In genomic region chr19:46490774-46491173, GRCh38 we compare ENCODE assay signal across 14 cellular contexts.
DNase-seq lines count a peak whose midpoint lies in the region; ATAC-seq and TF ChIP-seq lines count a peak whose summit lies in the region.
"Had no signal": no experiment of that assay in that cellular context is flagged by ENCODE, and none has a peak within 500 bp of the region (broad histone marks: within the 10 kb centered on the region; RNA-seq: fewer than 3 reads in every experiment).

No MANE protein-coding gene starts in this region.

- H3K9me3 Mint-ChIP-seq in dendritic cell treated with granulocyte-macrophage colony-stimulating factor and Interleukin-4, amounts not matched to agents 40 ng/mL and 50 ng/mL, for 4 days: no peaks in the 10 kb centered on the region
- H3K9me3 Mint-ChIP-seq: CD8-positive, alpha-beta T cell had no signal

- no peak for DNase-seq in activated T-cell treated with anti-CD3 and anti-CD28 coated beads, Interleukin-2, amount 50 U/mL, for 48 hours
- DNase-seq: ACHN; BE2C; Calu3; CD8-positive, alpha-beta T cell; DMS79 treated with DMSO at 0.1 percent for 48 hours had no signal

- CTCF ChIA-PET in HEK293 (lab: Yijun Ruan, JAX): interaction anchor here (0.8 to 4.0 kb wide), 8 partner anchors 9 to 302 kb away, joined by 3 to 89 read pairs (median 8); no protein-coding TSS in a partner anchor

- POLR2A ChIA-PET in HEK293 (lab: Yijun Ruan, JAX): no interaction called here

- H3K4me1 ChIP-seq in BLaER1: peaks cover 89% of the 10 kb centered on the region
- peaks cover 45 to 89% (median 77%) of the 10 kb centered on the region in 10 experiments for H3K4me1 ChIP-seq in BLaER1 treated with 17β-estradiol and CSF1 and Interleukin-3, amounts not matched to agents 10 nM and 100 nM
- H3K4me1 ChIP-seq in HEK293 (ENCODE audit: control insufficient read depth, insufficient read depth, low read length): peaks cover 8% of the 10 kb centered on the region; the same call in 1 of the 2 replicates
- H3K4me1 ChIP-seq: BE2C had no signal

- peaks cover 80% of the 10 kb centered on the region for H3K27me3 ChIP-seq in BLaER1
- H3K27me3 ChIP-seq in BLaER1 treated with 17β-estradiol and CSF1 and Interleukin-3, amounts not matched to agents 10 nM and 100 nM: peaks cover 73 to 83% (median 76%) of the 10 kb centered on the region in 11 experiments
- H3K27me3 ChIP-seq: BE2C had no signal

- H3K4me3 ChIP-seq in BLaER1 (no peak overlapping the region), HEK293 (ENCODE audit: low read depth, low read length) (no peak overlapping the region)
- H3K4me3 ChIP-seq in BLaER1 treated with 17β-estradiol and CSF1 and Interleukin-3, amounts not matched to agents 10 nM and 100 nM: no peak overlapping the region

- H3K27ac Mint-ChIP-seq in dendritic cell treated with granulocyte-macrophage colony-stimulating factor and Interleukin-4, amounts not matched to agents 40 ng/mL and 50 ng/mL, for 4 days: peak overlapping the region; percentile 45
- H3K27ac Mint-ChIP-seq: CD8-positive, alpha-beta T cell had no signal

- H3K9ac ChIP-seq in BLaER1: no peak overlapping the region
- no peak overlapping the region for H3K9ac ChIP-seq in BLaER1 treated with 17β-estradiol and CSF1 and Interleukin-3, amounts not matched to agents 10 nM and 100 nM

- no peaks in the 10 kb centered on the region for H4K20me1 ChIP-seq in BLaER1
- H4K20me1 ChIP-seq in BLaER1 treated with 17β-estradiol and CSF1 and Interleukin-3, amounts not matched to agents 10 nM and 100 nM: no peaks in the 10 kb centered on the region; a peak in 1 of 22 replicates

- H3K27ac ChIP-seq in BLaER1 (no peak overlapping the region), HEK293 (ENCODE audit: extremely low read depth, low read depth, low read length) (no peak overlapping the region)
- no peak overlapping the region for H3K27ac ChIP-seq in BLaER1 treated with 17β-estradiol and CSF1 and Interleukin-3, amounts not matched to agents 10 nM and 100 nM

- H3K36me3 ChIP-seq in BLaER1: no peaks in the 10 kb centered on the region
- no peaks in the 10 kb centered on the region for H3K36me3 ChIP-seq in BLaER1 treated with 17β-estradiol and CSF1 and Interleukin-3, amounts not matched to agents 10 nM and 100 nM
- H3K36me3 ChIP-seq in HEK293 (ENCODE audit: control insufficient read depth in 2 of 2, insufficient read depth in 1 of 2, low read length in 2 of 2): no peaks in the 10 kb centered on the region
- H3K36me3 ChIP-seq: BE2C had no signal

- H3K9me3 ChIP-seq in BLaER1: no peaks in the 10 kb centered on the region
- H3K9me3 ChIP-seq in BLaER1 treated with 17β-estradiol and CSF1 and Interleukin-3, amounts not matched to agents 10 nM and 100 nM (replicated peaks in 1 of 11): no peaks in the 10 kb centered on the region
- no peaks in the 10 kb centered on the region for H3K9me3 ChIP-seq in HEK293 (ENCODE audit: control insufficient read depth, insufficient read depth, low read depth, low read length)
- H3K9me3 ChIP-seq: BE2C had no signal

- H3K36me3 Mint-ChIP-seq in dendritic cell treated with granulocyte-macrophage colony-stimulating factor and Interleukin-4, amounts not matched to agents 40 ng/mL and 50 ng/mL, for 4 days (ENCODE audit: low read depth): no peaks in the 10 kb centered on the region
- H3K36me3 Mint-ChIP-seq: CD8-positive, alpha-beta T cell had no signal

- H3K4me3 Mint-ChIP-seq in dendritic cell treated with granulocyte-macrophage colony-stimulating factor and Interleukin-4, amounts not matched to agents 40 ng/mL and 50 ng/mL, for 4 days: no peak overlapping the region
- H3K4me3 Mint-ChIP-seq: CD8-positive, alpha-beta T cell had no signal

- intact Hi-C loops in dendritic cell treated with granulocyte-macrophage colony-stimulating factor and Interleukin-4, amounts not matched to agents 40 ng/mL and 50 ng/mL, for 4 days (cut with micrococcal nuclease): loop anchor here (1.0 kb wide), 1 partner anchor 23 kb away; no protein-coding TSS in a partner anchor

- H3K4me1 Mint-ChIP-seq in dendritic cell treated with granulocyte-macrophage colony-stimulating factor and Interleukin-4, amounts not matched to agents 40 ng/mL and 50 ng/mL, for 4 days (ENCODE audit: low read depth): peaks cover 63% of the 10 kb centered on the region

- ATAC-seq in HG02798 (IDR thresholded peaks at IDR 0.05; ENCODE audit: poor library complexity, unreplicated experiment) (no peak), HG03108 (IDR thresholded peaks at IDR 0.05; ENCODE audit: unreplicated experiment) (no peak), GM18517 (IDR thresholded peaks at IDR 0.05; ENCODE audit: unreplicated experiment) (no peak)
- ATAC-seq: CD8-positive, alpha-beta T cell; HCT116 had no signal

- H3K4me2 ChIP-seq in BLaER1: peak overlapping the region; percentile 98; the same call in 1 of the 2 replicates
- peak overlapping the region in 10 of 11 experiments; percentile 71 to 99 (median 89); a peak in 18 of 22 replicates for H3K4me2 ChIP-seq in BLaER1 treated with 17β-estradiol and CSF1 and Interleukin-3, amounts not matched to agents 10 nM and 100 nM

- TF ChIP-seq CTCF in HEK293 (tag by site-specific recombination; IDR thresholded peaks at IDR 0.05): no peak

- H3K27me3 Mint-ChIP-seq in dendritic cell treated with granulocyte-macrophage colony-stimulating factor and Interleukin-4, amounts not matched to agents 40 ng/mL and 50 ng/mL, for 4 days: peaks cover 93% of the 10 kb centered on the region

TF ChIP-seq in HEK293, 187 proteins besides CTCF, POLR2A, EP300 and RAD21:
- no peak for TF ChIP-seq ZNF677 (tag by site-specific recombination; IDR thresholded peaks at IDR 0.05)
- TF ChIP-seq ZNF623 (tag by site-specific recombination; IDR thresholded peaks at IDR 0.05): peak; percentile 71
TF ChIP-seq in HEK293: peak in this region for 1.
